ENCODE assay signal across 8 cellular contexts in the genomic region with DNA sequence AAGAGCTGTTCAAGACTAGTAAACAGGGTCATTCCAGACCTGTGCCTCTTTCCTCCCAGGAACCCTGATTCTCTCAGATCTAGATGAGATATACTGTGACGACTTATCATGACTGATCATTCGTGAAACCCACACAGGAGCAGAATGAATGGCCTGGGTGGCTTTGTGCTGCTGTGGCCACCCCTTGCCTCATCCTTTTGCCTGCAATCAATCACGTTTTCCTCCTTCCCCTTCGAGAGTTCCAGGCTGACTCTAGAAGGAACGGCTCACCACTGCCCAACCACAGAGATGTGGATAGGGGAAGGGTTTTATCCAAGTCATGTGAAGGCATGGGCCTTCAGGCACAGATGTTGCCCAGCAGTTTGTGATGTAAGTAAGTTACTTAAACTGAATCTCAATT.
A peak's percentile ranks its signal among the peaks of the same experiment; 100 is the strongest.
DNase-seq lines count a peak whose midpoint lies in the region; ATAC-seq and TF ChIP-seq lines count a peak whose summit lies in the region.

No MANE protein-coding gene starts in this region.

- H3K27me3 ChIP-seq in rectal smooth muscle tissue (ENCODE audit: control insufficient read depth, insufficient read depth, low read length): no peaks in the 10 kb centered on the region

- H3K36me3 ChIP-seq in rectal smooth muscle tissue (ENCODE audit: control insufficient read depth, insufficient read depth, low read length): no peaks in the 10 kb centered on the region

- H3K27me3 Mint-ChIP-seq in dendritic cell treated with granulocyte-macrophage colony-stimulating factor and Interleukin-4, amounts not matched to agents 40 ng/mL and 50 ng/mL, for 4 days: no peaks in the 10 kb centered on the region

- ATAC-seq in GM19351 (IDR thresholded peaks at IDR 0.05; ENCODE audit: unreplicated experiment): peak; percentile 41

- peaks cover 41% of the 10 kb centered on the region for H3K4me1 ChIP-seq in rectal smooth muscle tissue (ENCODE audit: control insufficient read depth, insufficient read depth, low read length)

- TF ChIP-seq CTCF in AG10803 (conservative IDR thresholded peaks at IDR 0.05; ENCODE audit: low read length): no peak

- peak overlapping the region; percentile 85 for H3K27ac Mint-ChIP-seq in dendritic cell treated with granulocyte-macrophage colony-stimulating factor and Interleukin-4, amounts not matched to agents 40 ng/mL and 50 ng/mL, for 4 days

- H3K4me1 Mint-ChIP-seq in dendritic cell treated with granulocyte-macrophage colony-stimulating factor and Interleukin-4, amounts not matched to agents 40 ng/mL and 50 ng/mL, for 4 days (ENCODE audit: low read depth): peaks cover 87% of the 10 kb centered on the region

- DNase-seq in AG10803 (ENCODE audit: low read depth): peak; percentile 90
- DNase-seq in MV-4-11 (lab: John Stamatoyannopoulos, UW): peak; percentile 99
- no peak for DNase-seq in NCI-H187 (lab: John Stamatoyannopoulos, UW)
- DNase-seq in HK-2 (ENCODE audit: unreplicated experiment): no peak
- DNase-seq in NCI-H2196 treated with DMSO at 0.1 percent for 48 hours (lab: John Stamatoyannopoulos, UW; ENCODE audit: unreplicated experiment): no peak

- H3K27ac ChIP-seq in rectal smooth muscle tissue (ENCODE audit: low read depth, low read length): peak overlapping the region; percentile 93

- no peaks in the 10 kb centered on the region for H3K9me3 Mint-ChIP-seq in dendritic cell treated with granulocyte-macrophage colony-stimulating factor and Interleukin-4, amounts not matched to agents 40 ng/mL and 50 ng/mL, for 4 days

- peak overlapping the region; percentile 26 for H3K4me3 Mint-ChIP-seq in dendritic cell treated with granulocyte-macrophage colony-stimulating factor and Interleukin-4, amounts not matched to agents 40 ng/mL and 50 ng/mL, for 4 days

- no peak overlapping the region for H3K9ac ChIP-seq in rectal smooth muscle tissue (ENCODE audit: low read length)

- H3K4me3 ChIP-seq in AG10803 (ENCODE audit: low read length) (no peak overlapping the region), rectal smooth muscle tissue (ENCODE audit: low read length) (no peak overlapping the region)

- H3K36me3 Mint-ChIP-seq in dendritic cell treated with granulocyte-macrophage colony-stimulating factor and Interleukin-4, amounts not matched to agents 40 ng/mL and 50 ng/mL, for 4 days (ENCODE audit: low read depth): peaks cover 27% of the 10 kb centered on the region

- intact Hi-C loops in dendritic cell treated with granulocyte-macrophage colony-stimulating factor and Interleukin-4, amounts not matched to agents 40 ng/mL and 50 ng/mL, for 4 days (cut with micrococcal nuclease): no loop called here

Comparison
In these comparisons a context has a peak if more than half of its experiments do, and no peak if none do; other contexts are left out.
1. DNase-seq: peak in AG10803 (single experiment) and MV-4-11 (single experiment); none in NCI-H187 (0 of 2), HK-2 (single experiment) and NCI-H2196 treated with DMSO at 0.1 percent for 48 hours (single experiment).